11 cellular contexts compared by ENCODE assay signal in genomic region chr13:46893221-46893620, GRCh38. TPM values are rescaled to one million over a fixed set of nuclear protein-coding genes. Genes with fewer than 3 reads are reported as not detected.
DNase-seq lines count a peak whose midpoint lies in the region; ATAC-seq and TF ChIP-seq lines count a peak whose summit lies in the region.
"Had no signal": no experiment of that assay in that cellular context is flagged by ENCODE, and none has a peak within 500 bp of the region (broad histone marks: within the 10 kb centered on the region; RNA-seq: fewer than 3 reads in every experiment).

No MANE protein-coding gene starts in this region.

- H3K27me3 Mint-ChIP-seq in stimulated activated naive CD8-positive, alpha-beta T cell treated with anti-CD3 and anti-CD28 coated beads, Interleukin-15, Interleukin-2, amounts not matched to agents 100 ng/mL and 50 ng/mL, for 24 hours, result peaks cover 69% of the 10 kb centered on the region
- peaks cover 19% of the 10 kb centered on the region for H3K27me3 Mint-ChIP-seq in dendritic cell treated with granulocyte-macrophage colony-stimulating factor and Interleukin-4, amounts not matched to agents 40 ng/mL and 50 ng/mL, for 4 days
- H3K27me3 Mint-ChIP-seq in neural crest cell (ENCODE audit: low read depth), result peaks cover 67% of the 10 kb centered on the region

- H3K36me3 Mint-ChIP-seq in stimulated activated naive CD8-positive, alpha-beta T cell treated with anti-CD3 and anti-CD28 coated beads, Interleukin-15, Interleukin-2, amounts not matched to agents 100 ng/mL and 50 ng/mL, for 24 hours (ENCODE audit: low read depth), result no peaks in the 10 kb centered on the region
- peaks cover 4% of the 10 kb centered on the region for H3K36me3 Mint-ChIP-seq in dendritic cell treated with granulocyte-macrophage colony-stimulating factor and Interleukin-4, amounts not matched to agents 40 ng/mL and 50 ng/mL, for 4 days (ENCODE audit: low read depth)
- no peaks in the 10 kb centered on the region for H3K36me3 Mint-ChIP-seq in neural crest cell (ENCODE audit: low read depth)
- H3K36me3 Mint-ChIP-seq: CD14-positive monocyte had no signal

- peak overlapping the region; percentile 72 for H3K4me3 Mint-ChIP-seq in stimulated activated naive CD8-positive, alpha-beta T cell treated with anti-CD3 and anti-CD28 coated beads, Interleukin-15, Interleukin-2, amounts not matched to agents 100 ng/mL and 50 ng/mL, for 24 hours
- H3K4me3 Mint-ChIP-seq in dendritic cell treated with granulocyte-macrophage colony-stimulating factor and Interleukin-4, amounts not matched to agents 40 ng/mL and 50 ng/mL, for 4 days, result peak overlapping the region; percentile 88
- H3K4me3 Mint-ChIP-seq in neural crest cell, result peak overlapping the region; percentile 86

- intact Hi-C loops in dendritic cell treated with granulocyte-macrophage colony-stimulating factor and Interleukin-4, amounts not matched to agents 40 ng/mL and 50 ng/mL, for 4 days (cut with micrococcal nuclease), result loop anchor here (5.0 kb wide), 1 partner anchor 61 kb away; no protein-coding TSS in a partner anchor

- H3K4me1 Mint-ChIP-seq in stimulated activated naive CD8-positive, alpha-beta T cell treated with anti-CD3 and anti-CD28 coated beads, Interleukin-15, Interleukin-2, amounts not matched to agents 100 ng/mL and 50 ng/mL, for 24 hours (ENCODE audit: low read depth), result peaks cover 16% of the 10 kb centered on the region
- H3K4me1 Mint-ChIP-seq in dendritic cell treated with granulocyte-macrophage colony-stimulating factor and Interleukin-4, amounts not matched to agents 40 ng/mL and 50 ng/mL, for 4 days (ENCODE audit: low read depth), result peaks cover 22% of the 10 kb centered on the region
- H3K4me1 Mint-ChIP-seq in neural crest cell, result peaks cover 33% of the 10 kb centered on the region

- H3K27ac Mint-ChIP-seq in stimulated activated naive CD8-positive, alpha-beta T cell treated with anti-CD3 and anti-CD28 coated beads, Interleukin-15, Interleukin-2, amounts not matched to agents 100 ng/mL and 50 ng/mL, for 24 hours, result no peak overlapping the region
- H3K27ac Mint-ChIP-seq in dendritic cell treated with granulocyte-macrophage colony-stimulating factor and Interleukin-4, amounts not matched to agents 40 ng/mL and 50 ng/mL, for 4 days, result no peak overlapping the region
- H3K27ac Mint-ChIP-seq in neural crest cell (ENCODE audit: unreplicated experiment), result no peak overlapping the region
- H3K27ac Mint-ChIP-seq: activated CD8-positive, alpha-beta T cell treated with anti-CD3 and anti-CD28 coated beads, Interleukin-2, amount 10 ng/mL, durations not matched to agents 7 days and 5 days had no signal

- H3K9me3 Mint-ChIP-seq in stimulated activated naive CD8-positive, alpha-beta T cell treated with anti-CD3 and anti-CD28 coated beads, Interleukin-15, Interleukin-2, amounts not matched to agents 100 ng/mL and 50 ng/mL, for 24 hours, result no peaks in the 10 kb centered on the region
- no peaks in the 10 kb centered on the region for H3K9me3 Mint-ChIP-seq in dendritic cell treated with granulocyte-macrophage colony-stimulating factor and Interleukin-4, amounts not matched to agents 40 ng/mL and 50 ng/mL, for 4 days
- no peaks in the 10 kb centered on the region for H3K9me3 Mint-ChIP-seq in neural crest cell

- no peak for TF ChIP-seq CTCF in neural crest cell (conservative IDR thresholded peaks at IDR 0.05)
- no peak for TF ChIP-seq CTCF in GM13977 (IDR thresholded peaks at IDR 0.05; ENCODE audit: extremely low read depth, insufficient read depth, missing control alignments)

- in situ Hi-C loops in GM13977 (cut with MboI; ENCODE audit: low pct_unique_long_range_greater_than_20kb, low sequenced_read_pairs, unreplicated experiment), result loop anchor here (25.0 kb wide), 1 partner anchor 694 kb away; no protein-coding TSS in a partner anchor

- no peak for ATAC-seq in stimulated activated naive CD8-positive, alpha-beta T cell treated with anti-CD3 and anti-CD28 coated beads, Interleukin-15, Interleukin-2, amounts not matched to agents 100 U/mL and 50 U/mL, for 24 hours

- no peak for DNase-seq in stimulated activated naive CD8-positive, alpha-beta T cell treated with anti-CD3 and anti-CD28 coated beads, Interleukin-15, Interleukin-2, amounts not matched to agents 100 U/mL and 50 U/mL, for 24 hours
- no peak for DNase-seq in neural crest cell (ENCODE audit: low read depth, low spot score)
- no peak for DNase-seq in NCI-H526 treated with DMSO at 0.1 percent for 48 hours (lab: John Stamatoyannopoulos, UW)
- DNase-seq in globus pallidus (ENCODE audit: low spot score), result no peak
- no peak for DNase-seq in GM13977 (ENCODE audit: low spot score)
- no peak for DNase-seq in germinal center (ENCODE audit: low spot score)
- DNase-seq: activated CD8-positive, alpha-beta T cell treated with anti-CD3 and anti-CD28 coated beads, Interleukin-2, amount 10 ng/mL, durations not matched to agents 7 days and 5 days had no signal

RNA-seq across cellular contexts. Expression of gene HTR2A, which starts 3.6 kb away (rescaled TPM):
- 0.11 and 0.30 TPM in 2 replicates for total RNA-seq in neural crest cell
- total RNA-seq: activated CD8-positive, alpha-beta T cell treated with anti-CD3 and anti-CD28 coated beads, Interleukin-2, amount 10 ng/mL, durations not matched to agents 7 days and 5 days; pulmonary artery endothelial cell had no signal
